Comparison of ENCODE assay signal across 14 cellular contexts in genomic region chr14:68924392-68925158, GRCh38. TPM values are rescaled to one million over a fixed set of nuclear protein-coding genes. Genes with fewer than 3 reads are reported as not detected.
A peak's percentile ranks its signal among the peaks of the same experiment; 100 is the strongest.
DNase-seq lines count a peak whose midpoint lies in the region; ATAC-seq and TF ChIP-seq lines count a peak whose summit lies in the region.
"Had no signal": no experiment of that assay in that cellular context is flagged by ENCODE, and none has a peak within 500 bp of the region (broad histone marks: within the 10 kb centered on the region; RNA-seq: fewer than 3 reads in every experiment).

No MANE protein-coding gene starts in this region.

- 47% methylated on average over 7 of the region's 9 CpGs for WGBS in esophagus muscularis mucosa

- H3K4me3 Mint-ChIP-seq in CD4-positive, CD25-positive, alpha-beta regulatory T cell, result no peak overlapping the region
- H3K4me3 Mint-ChIP-seq in neural crest cell, result no peak overlapping the region
- no peak overlapping the region for H3K4me3 Mint-ChIP-seq in activated CD4-positive, alpha-beta memory T cell treated with anti-CD3 and anti-CD28 coated beads, Interleukin-2, amount 10 ng/mL, durations not matched to agents 7 days and 5 days
- H3K4me3 Mint-ChIP-seq: activated T-cell treated with anti-CD3 and anti-CD28 coated beads, Interleukin-2, amount 50 U/mL, for 4 hours; stimulated activated naive B cell treated with anti-CD40 and anti-IgM and Interleukin-4, amounts not matched to agents 10 μg/mL and 1 μg/mL and 100 μg/mL, for 72 hours; T-helper 1 cell treated with Interleukin-12 subunit alpha and Interleukin-12 subunit beta and Interleukin-4 antibody, amounts not matched to agents 30 μg/mL and 1 μg/mL, for 36 hours had no signal

- peaks cover 4 to 11% of the 10 kb centered on the region in 2 experiments for H3K9me3 ChIP-seq in CD4-positive, CD25-positive, alpha-beta regulatory T cell (ENCODE audit: control insufficient read depth in 2 of 2, low read length in 2 of 2)
- H3K9me3 ChIP-seq in RWPE2 (ENCODE audit: severe bottlenecking) (no peaks in the 10 kb centered on the region), esophagus muscularis mucosa (no peaks in the 10 kb centered on the region)
- H3K9me3 ChIP-seq: BE2C had no signal

- peak overlapping the region; percentile 35 to 74 (median 55) for H3K27ac Mint-ChIP-seq in CD4-positive, CD25-positive, alpha-beta regulatory T cell
- H3K27ac Mint-ChIP-seq in neural crest cell (ENCODE audit: unreplicated experiment), result peak overlapping the region; percentile 7
- H3K27ac Mint-ChIP-seq in activated CD4-positive, alpha-beta memory T cell treated with anti-CD3 and anti-CD28 coated beads, Interleukin-2, amount 10 ng/mL, durations not matched to agents 7 days and 5 days, result no peak overlapping the region
- H3K27ac Mint-ChIP-seq: stimulated activated naive B cell treated with anti-CD40 and anti-IgM and Interleukin-4, amounts not matched to agents 10 μg/mL and 1 μg/mL and 100 μg/mL, for 72 hours; T-helper 1 cell treated with Interleukin-12 subunit alpha and Interleukin-12 subunit beta and Interleukin-4 antibody, amounts not matched to agents 30 μg/mL and 1 μg/mL, for 36 hours had no signal

- H3K4me1 ChIP-seq in CD4-positive, CD25-positive, alpha-beta regulatory T cell (ENCODE audit: control insufficient read depth, insufficient read depth, low read length, poor library complexity, severe bottlenecking), result no peaks in the 10 kb centered on the region
- no peaks in the 10 kb centered on the region for H3K4me1 ChIP-seq in RWPE2 (ENCODE audit: insufficient read depth, poor library complexity, severe bottlenecking)
- peaks cover 60 to 96% (median 93%) of the 10 kb centered on the region in 4 donors for H3K4me1 ChIP-seq in esophagus muscularis mucosa

- H3K36me3 ChIP-seq in CD4-positive, CD25-positive, alpha-beta regulatory T cell (ENCODE audit: control insufficient read depth, insufficient read depth, low read length), result peaks cover 27% of the 10 kb centered on the region
- H3K36me3 ChIP-seq in RWPE2 (ENCODE audit: low read depth), result peaks cover 93% of the 10 kb centered on the region
- H3K36me3 ChIP-seq in esophagus muscularis mucosa, result peaks cover 10 to 48% (median 27%) of the 10 kb centered on the region in 4 donors

- peak; percentile 72 for TF ChIP-seq EP300 in esophagus muscularis mucosa (IDR thresholded peaks at IDR 0.05)

- no peak for TF ChIP-seq POLR2A in esophagus muscularis mucosa (IDR thresholded peaks at IDR 0.05; ENCODE audit: low read depth)

- H3K4me1 Mint-ChIP-seq in CD4-positive, CD25-positive, alpha-beta regulatory T cell, result peaks cover 0 to 58% (median 6%) of the 10 kb centered on the region in 4 donors
- H3K4me1 Mint-ChIP-seq in neural crest cell, result peaks cover 18% of the 10 kb centered on the region
- peaks cover 13% of the 10 kb centered on the region for H3K4me1 Mint-ChIP-seq in activated CD4-positive, alpha-beta memory T cell treated with anti-CD3 and anti-CD28 coated beads, Interleukin-2, amount 10 ng/mL, durations not matched to agents 7 days and 5 days
- H3K4me1 Mint-ChIP-seq: stimulated activated naive B cell treated with anti-CD40 and anti-IgM and Interleukin-4, amounts not matched to agents 10 μg/mL and 1 μg/mL and 100 μg/mL, for 72 hours had no signal

- no peak overlapping the region for H3K27ac ChIP-seq in CD4-positive, CD25-positive, alpha-beta regulatory T cell (ENCODE audit: insufficient read depth, low read length, poor library complexity, severe bottlenecking)
- peak overlapping the region; percentile 28 for H3K27ac ChIP-seq in RWPE2 (ENCODE audit: poor library complexity, severe bottlenecking)
- H3K27ac ChIP-seq in esophagus muscularis mucosa (replicated peaks in 1 of 4), result peak overlapping the region; percentile 90 to 98 (median 97)

- peaks cover 33% of the 10 kb centered on the region for H3K36me3 Mint-ChIP-seq in CD4-positive, CD25-positive, alpha-beta regulatory T cell
- peaks cover 19% of the 10 kb centered on the region for H3K36me3 Mint-ChIP-seq in neural crest cell (ENCODE audit: low read depth)
- peaks cover 27% of the 10 kb centered on the region for H3K36me3 Mint-ChIP-seq in activated CD4-positive, alpha-beta memory T cell treated with anti-CD3 and anti-CD28 coated beads, Interleukin-2, amount 10 ng/mL, durations not matched to agents 7 days and 5 days (ENCODE audit: low read depth)

- H3K9me3 Mint-ChIP-seq in CD4-positive, CD25-positive, alpha-beta regulatory T cell, result peaks cover 0 to 14% (median 2%) of the 10 kb centered on the region in 7 donors
- H3K9me3 Mint-ChIP-seq in neural crest cell, result peaks cover 3% of the 10 kb centered on the region
- H3K9me3 Mint-ChIP-seq in activated CD4-positive, alpha-beta memory T cell treated with anti-CD3 and anti-CD28 coated beads, Interleukin-2, amount 10 ng/mL, durations not matched to agents 7 days and 5 days, result peaks cover 22% of the 10 kb centered on the region

- CTCF ChIA-PET in activated CD4-positive, alpha-beta memory T cell treated with anti-CD3 and anti-CD28 coated beads, Interleukin-2, amount 10 ng/mL, durations not matched to agents 7 days and 5 days (lab: Charles Lee), result interaction anchor here (2.6 kb wide), 1 partner anchor 13 kb away, joined by 21 read pairs; no protein-coding TSS in a partner anchor

- TF ChIP-seq CTCF in RWPE2 (IDR thresholded peaks at IDR 0.05; ENCODE audit: poor library complexity, severe bottlenecking) (no peak), esophagus muscularis mucosa (IDR thresholded peaks at IDR 0.05) (no peak), neural crest cell (conservative IDR thresholded peaks at IDR 0.05) (no peak)

- ATAC-seq in CD4-positive, CD25-positive, alpha-beta regulatory T cell (ENCODE audit: low read depth in 2 of 2), result no peak
- peak; percentile 65 for ATAC-seq in RWPE2 (ENCODE audit: low read depth)
- ATAC-seq: activated T-cell treated with anti-CD3 and anti-CD28 coated beads, Interleukin-2, amount 50 U/mL, for 4 hours; stimulated activated naive B cell treated with anti-CD40 and anti-IgM and Interleukin-4, amounts not matched to agents 10 μg/mL and 1 μg/mL and 100 μg/mL, for 72 hours had no signal

- H3K4me3 ChIP-seq in CD4-positive, CD25-positive, alpha-beta regulatory T cell (ENCODE audit: low read depth, low read length), result no peak overlapping the region
- H3K4me3 ChIP-seq in RWPE2 (ENCODE audit: severe bottlenecking) (no peak overlapping the region), esophagus muscularis mucosa (no peak overlapping the region)
- H3K4me3 ChIP-seq: skin epidermis had no signal

- no peak for DNase-seq in CD4-positive, CD25-positive, alpha-beta regulatory T cell
- no peak for DNase-seq in RWPE2 (ENCODE audit: low spot score)
- DNase-seq in esophagus muscularis mucosa (ENCODE audit: extremely low spot score), result no peak
- DNase-seq in neural crest cell (ENCODE audit: low read depth, low spot score), result no peak
- no peak for DNase-seq in stimulated activated naive CD4-positive, alpha-beta T cell treated with Interleukin-2 at 50 U/mL for 16 hours (lab: John Stamatoyannopoulos, UW)
- no peak for DNase-seq in cerebellar nuclear complex (lab: John Stamatoyannopoulos, UW)
- no peak for DNase-seq in activated CD4-positive, alpha-beta memory T cell treated with anti-CD3 and anti-CD28 coated beads, Interleukin-2, amount 10 ng/mL, durations not matched to agents 7 days and 5 days
- no peak for DNase-seq in NCI-H82 treated with DMSO at 0.1 percent for 48 hours (lab: John Stamatoyannopoulos, UW; ENCODE audit: unreplicated experiment)
- DNase-seq: activated T-cell treated with anti-CD3 and anti-CD28 coated beads, Interleukin-2, amount 50 U/mL, for 4 hours; BE2C; kidney; stimulated activated naive B cell treated with anti-CD40 and anti-IgM and Interleukin-4, amounts not matched to agents 10 μg/mL and 1 μg/mL and 100 μg/mL, for 72 hours had no signal

- no peaks in the 10 kb centered on the region for H3K27me3 ChIP-seq in CD4-positive, CD25-positive, alpha-beta regulatory T cell (ENCODE audit: control insufficient read depth, insufficient read depth, low read length)
- no peaks in the 10 kb centered on the region for H3K27me3 ChIP-seq in RWPE2 (ENCODE audit: insufficient read depth, poor library complexity, severe bottlenecking)
- no peaks in the 10 kb centered on the region for H3K27me3 ChIP-seq in esophagus muscularis mucosa
- H3K27me3 ChIP-seq: BE2C had no signal

- POLR2A ChIA-PET in activated CD4-positive, alpha-beta memory T cell treated with anti-CD3 and anti-CD28 coated beads, Interleukin-2, amount 10 ng/mL, durations not matched to agents 7 days and 5 days (lab: Charles Lee), result no interaction called here

- intact Hi-C loops in esophagus muscularis mucosa (cut with DNase I), result no loop called here

- H3K27me3 Mint-ChIP-seq in CD4-positive, CD25-positive, alpha-beta regulatory T cell, result no peaks in the 10 kb centered on the region
- no peaks in the 10 kb centered on the region for H3K27me3 Mint-ChIP-seq in neural crest cell (ENCODE audit: low read depth)
- H3K27me3 Mint-ChIP-seq in activated CD4-positive, alpha-beta memory T cell treated with anti-CD3 and anti-CD28 coated beads, Interleukin-2, amount 10 ng/mL, durations not matched to agents 7 days and 5 days, result no peaks in the 10 kb centered on the region

RNA-seq across cellular contexts. Expression of gene ACTN1, which starts 54.5 kb away (rescaled TPM):
- total RNA-seq in CD4-positive, CD25-positive, alpha-beta regulatory T cell, result 47.5 TPM
- 10 to 100 TPM; 28.3 to 78.8 (median 51.8) TPM for polyA plus RNA-seq in CD4-positive, CD25-positive, alpha-beta regulatory T cell
- 1,000 to 10,000 TPM in 3 of 4 donors, 100 to 1,000 TPM in 1; 958 to 2,110 (median 1,439) TPM for total RNA-seq in esophagus muscularis mucosa
- total RNA-seq in neural crest cell, result 73.9 and 77.1 TPM in 2 replicates
- total RNA-seq in activated CD4-positive, alpha-beta memory T cell treated with anti-CD3 and anti-CD28 coated beads, Interleukin-2, amount 10 ng/mL, durations not matched to agents 7 days and 5 days, result 10 to 100 TPM; 34.7 to 37.1 TPM

Comparison
In these comparisons a context has a peak if more than half of its experiments do, and no peak if none do; other contexts are left out.
1. RNA of gene ACTN1, which starts 54.5 kb away (total RNA-seq): 958 to 2,110 TPM in esophagus muscularis mucosa; 73.9 to 77.1 TPM in neural crest cell, 47.5 TPM in CD4-positive, CD25-positive, alpha-beta regulatory T cell (single experiment) and 34.7 to 37.1 TPM in activated CD4-positive, alpha-beta memory T cell treated with anti-CD3 and anti-CD28 coated beads, Interleukin-2, amount 10 ng/mL, durations not matched to agents 7 days and 5 days; every median in the first group is over 10 times any median in the second.